ENCODE assay signal across 8 cellular contexts in genomic region chr4:125316391-125316780, GRCh38. TPM values are rescaled to one million over a fixed set of nuclear protein-coding genes. Genes with fewer than 3 reads are reported as not detected.
DNase-seq lines count a peak whose midpoint lies in the region; ATAC-seq, FAIRE-seq and TF ChIP-seq lines count a peak whose summit lies in the region.

No MANE protein-coding gene starts in this region.

- POLR2A ChIA-PET in activated CD4-positive, alpha-beta memory T cell treated with anti-CD3 and anti-CD28 coated beads, Interleukin-2, amount 10 ng/mL, durations not matched to agents 7 days and 5 days (lab: Charles Lee) = no interaction called here

- no peaks in the 10 kb centered on the region for H3K36me3 Mint-ChIP-seq in activated CD4-positive, alpha-beta memory T cell treated with anti-CD3 and anti-CD28 coated beads, Interleukin-2, amount 10 ng/mL, durations not matched to agents 7 days and 5 days (ENCODE audit: low read depth)

- intact Hi-C loops in Right ventricle myocardium inferior (cut with DNase I) (loop anchor here (5.0 kb wide), 2 partner anchors 76 to 1286 kb away; no protein-coding TSS in a partner anchor), ovary (cut with DNase I) (loop anchor here in 1 of 4 donors (10.0 kb wide), 1 partner anchor 438 kb away; no protein-coding TSS in a partner anchor)

- DNase-seq in activated T-cell treated with anti-CD3 and anti-CD28 coated beads for 48 hours (ENCODE audit: low read depth) (peak; percentile 4), activated T-cell treated with anti-CD3 and anti-CD28 coated beads for 4 hours (no peak), Right ventricle myocardium inferior (ENCODE audit: missing footprints) (no peak), ovary (peak in 3 of 5 donors; percentile 29 to 51 (median 41)), GM12891 (ENCODE audit: insufficient read length, low spot score) (no peak), NAMALWA (ENCODE audit: low spot score) (no peak)
- DNase-seq in activated CD4-positive, alpha-beta memory T cell treated with anti-CD3 and anti-CD28 coated beads, Interleukin-2, amount 10 ng/mL, durations not matched to agents 7 days and 5 days = no peak

- peak; percentile 0 for ATAC-seq in Right ventricle myocardium inferior
- ATAC-seq in HG02973 (IDR thresholded peaks at IDR 0.05; ENCODE audit: unreplicated experiment) = no peak

- TF ChIP-seq CTCF in ovary (IDR thresholded peaks at IDR 0.05) = no peak

- H3K27ac ChIP-seq in ovary = peak overlapping the region in 1 of 2 donors; percentile 92

- no peaks in the 10 kb centered on the region for H3K9me3 Mint-ChIP-seq in activated CD4-positive, alpha-beta memory T cell treated with anti-CD3 and anti-CD28 coated beads, Interleukin-2, amount 10 ng/mL, durations not matched to agents 7 days and 5 days

- no peaks in the 10 kb centered on the region for H3K36me3 ChIP-seq in ovary

- H3K27me3 ChIP-seq in ovary = no peaks in the 10 kb centered on the region

- CTCF ChIA-PET in activated CD4-positive, alpha-beta memory T cell treated with anti-CD3 and anti-CD28 coated beads, Interleukin-2, amount 10 ng/mL, durations not matched to agents 7 days and 5 days (lab: Charles Lee) = no interaction called here

- peaks cover 47% of the 10 kb centered on the region for H3K27me3 Mint-ChIP-seq in activated CD4-positive, alpha-beta memory T cell treated with anti-CD3 and anti-CD28 coated beads, Interleukin-2, amount 10 ng/mL, durations not matched to agents 7 days and 5 days

- WGBS in ovary, 3 donors = 0 to 1% (median 1%) methylated on average over 25 of the region's 25 CpGs

- H3K4me1 Mint-ChIP-seq in activated CD4-positive, alpha-beta memory T cell treated with anti-CD3 and anti-CD28 coated beads, Interleukin-2, amount 10 ng/mL, durations not matched to agents 7 days and 5 days = peaks cover 35% of the 10 kb centered on the region

- no peak for TF ChIP-seq POLR2A in ovary (IDR thresholded peaks at IDR 0.05)
- TF ChIP-seq POLR2A in GM12891 (IDR thresholded peaks at IDR 0.05; ENCODE audit: low read depth, low read length) = no peak

- no peaks in the 10 kb centered on the region for H3K9me3 ChIP-seq in ovary

- peak overlapping the region; percentile 75 for H3K4me3 Mint-ChIP-seq in activated CD4-positive, alpha-beta memory T cell treated with anti-CD3 and anti-CD28 coated beads, Interleukin-2, amount 10 ng/mL, durations not matched to agents 7 days and 5 days

- H3K4me1 ChIP-seq in ovary (ENCODE audit: insufficient read depth) = peaks cover 11% of the 10 kb centered on the region

- no peak for TF ChIP-seq EP300 in ovary (IDR thresholded peaks at IDR 0.05)

- FAIRE-seq in GM12891 (lab: Jason Lieb, UNC) = no peak

- no peak overlapping the region for H3K27ac Mint-ChIP-seq in activated CD4-positive, alpha-beta memory T cell treated with anti-CD3 and anti-CD28 coated beads, Interleukin-2, amount 10 ng/mL, durations not matched to agents 7 days and 5 days

- peak overlapping the region; percentile 76 for H3K4me3 ChIP-seq in ovary

TF ChIP-seq in GM12891, 5 proteins besides CTCF, POLR2A, EP300 and RAD21:
- TF ChIP-seq PAX5 (IDR thresholded peaks at IDR 0.05; ENCODE audit: insufficient read depth, low read length, severe bottlenecking) (no peak), POU2F2 (IDR thresholded peaks at IDR 0.05; ENCODE audit: low read depth, low read length) (no peak), SPI1 (IDR thresholded peaks at IDR 0.05; ENCODE audit: low read depth, low read length) (no peak), POLR2AphosphoS5 (IDR thresholded peaks at IDR 0.05; ENCODE audit: low read depth, low read length) (no peak), TAF1 (IDR thresholded peaks at IDR 0.05; ENCODE audit: low read depth, low read length) (no peak)

RNA-seq across cellular contexts. Expression of gene FAT4, which starts 1.6 kb away (rescaled TPM):
- not detected for total RNA-seq in activated CD4-positive, alpha-beta memory T cell treated with anti-CD3 and anti-CD28 coated beads, Interleukin-2, amount 10 ng/mL, durations not matched to agents 7 days and 5 days
- total RNA-seq in Right ventricle myocardium inferior (6.5 TPM), ovary (10 to 100 TPM in 5 of 7 donors, 1 to 10 TPM in 2; 8.3 to 14.2 (median 11.0) TPM)
- 1 to 10 TPM; 3.8 to 8.7 TPM for polyA plus RNA-seq in ovary
- polyA plus RNA-seq in GM12891 (2012; ENCODE audit: low read depth, missing spikeins) = not detected

Comparison
In these comparisons a context has a peak if more than half of its experiments do, and no peak if none do; other contexts are left out.
1. DNase-seq: peak in activated T-cell treated with anti-CD3 and anti-CD28 coated beads for 48 hours (single experiment) and ovary (3 of 5); none in activated T-cell treated with anti-CD3 and anti-CD28 coated beads for 4 hours (single experiment), activated CD4-positive, alpha-beta memory T cell treated with anti-CD3 and anti-CD28 coated beads, Interleukin-2, amount 10 ng/mL, durations not matched to agents 7 days and 5 days (single experiment), Right ventricle myocardium inferior (single experiment), GM12891 (single experiment) and NAMALWA (single experiment).